In the genomic region with DNA sequence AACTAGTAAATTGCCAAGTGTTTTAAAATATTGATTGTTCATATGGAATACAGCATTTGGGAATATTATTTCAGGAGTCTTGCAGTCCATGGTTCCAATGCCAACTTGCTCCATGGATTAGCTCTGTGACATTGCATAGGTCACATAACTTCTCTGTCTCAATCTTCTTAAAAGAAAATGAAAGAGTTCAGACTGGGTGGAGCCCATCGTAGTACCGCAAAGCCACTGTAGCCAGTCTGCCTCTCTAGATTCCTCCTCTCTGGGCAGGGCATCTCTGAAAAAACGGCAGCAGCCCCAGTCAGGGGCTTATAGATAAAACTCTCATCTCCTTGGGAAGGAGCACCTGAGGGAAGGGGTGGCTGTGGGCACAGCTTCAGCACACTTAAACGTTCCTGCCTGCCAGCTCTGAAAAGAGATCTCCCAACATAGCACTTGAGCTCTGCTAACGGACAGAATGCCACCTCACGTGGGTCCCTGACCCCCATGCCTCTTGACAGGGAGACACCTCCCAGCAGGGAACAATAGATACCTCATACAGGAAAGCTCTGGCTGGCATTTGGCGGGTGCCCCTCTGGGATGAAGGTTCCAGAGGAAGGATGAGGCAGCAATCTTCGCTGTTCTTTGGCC, we compare ENCODE assay signal across 25 cellular contexts.
"Had no signal": no experiment of that assay in that cellular context is flagged by ENCODE, and none has a peak within 500 bp of the region (broad histone marks: within the 10 kb centered on the region; RNA-seq: fewer than 3 reads in every experiment).

No MANE protein-coding gene starts in this region.

- H3K36me3 Mint-ChIP-seq: naive B cell had no signal

- H3K4me3 Mint-ChIP-seq: dendritic cell treated with granulocyte-macrophage colony-stimulating factor and Interleukin-4, amounts not matched to agents 40 ng/mL and 50 ng/mL, for 4 days; effector memory CD8-positive, alpha-beta T cell; endodermal cell; mesothelial cell of epicardium; naive B cell had no signal

- H3K4me1 ChIP-seq: colonic mucosa, esophagus squamous epithelium, gastrocnemius medialis, heart right ventricle, left lung, lower lobe of right lung had no signal

- H3K9me3 ChIP-seq: colonic mucosa, gastrocnemius medialis had no signal

- ATAC-seq: effector memory CD8-positive, alpha-beta T cell; esophagus mucosa; gastrocnemius medialis; heart right ventricle; left cardiac atrium; left lung; left ventricle myocardium superior; lower lobe of right lung; mucosa of descending colon had no signal

- DNase-seq: colonic mucosa; cortex of kidney; effector CD8-positive, alpha-beta T cell; effector memory CD8-positive, alpha-beta T cell; endodermal cell; erythroblast; esophagus squamous epithelium; foreskin fibroblast; foreskin melanocyte; gastrocnemius medialis; glutamatergic neuron; head of caudate nucleus; heart right ventricle; hippocampal formation; left cardiac atrium; left lung; left ventricle myocardium superior; lower lobe of right lung; mesenchymal stem cell; mucosa of descending colon; naive B cell had no signal

- H3K36me3 ChIP-seq: colonic mucosa, esophagus squamous epithelium, gastrocnemius medialis, heart right ventricle, left lung, lower lobe of right lung had no signal

- H3K27me3 ChIP-seq: colonic mucosa, esophagus squamous epithelium, gastrocnemius medialis, heart right ventricle, left lung had no signal

- H3K27ac ChIP-seq: colonic mucosa, epithelial cell of prostate, esophagus squamous epithelium, gastrocnemius medialis, heart right ventricle, left lung, lower lobe of right lung had no signal

- H3K27me3 Mint-ChIP-seq: dendritic cell treated with granulocyte-macrophage colony-stimulating factor and Interleukin-4, amounts not matched to agents 40 ng/mL and 50 ng/mL, for 4 days; effector memory CD8-positive, alpha-beta T cell; naive B cell had no signal

- H3K4me3 ChIP-seq: colonic mucosa, esophagus squamous epithelium, gastrocnemius medialis, heart right ventricle, left lung, lower lobe of right lung, mucosa of descending colon had no signal

- H3K27ac Mint-ChIP-seq: dendritic cell treated with granulocyte-macrophage colony-stimulating factor and Interleukin-4, amounts not matched to agents 40 ng/mL and 50 ng/mL, for 4 days; effector memory CD8-positive, alpha-beta T cell; endodermal cell; mesothelial cell of epicardium; naive B cell had no signal

- H3K4me1 Mint-ChIP-seq: endodermal cell, mesothelial cell of epicardium, naive B cell had no signal
